7 cellular contexts compared by ENCODE assay signal in genomic region chr3:167032267-167032876, GRCh38.
A peak's percentile ranks its signal among the peaks of the same experiment; 100 is the strongest.
DNase-seq lines count a peak whose midpoint lies in the region; ATAC-seq and TF ChIP-seq lines count a peak whose summit lies in the region.

No MANE protein-coding gene starts in this region.

- 14% methylated on average over 5 of the region's 5 CpGs for WGBS in right lobe of liver (ENCODE audit: insufficient coverage, low coverage, low lambda C conversion rate, missing lambda C conversion rate)
- WGBS in psoas muscle, 3 donors, result 27 to 38% (median 34%) methylated on average over 5 of the region's 5 CpGs

- TF ChIP-seq POLR2A in right lobe of liver (IDR thresholded peaks at IDR 0.05), result no peak

- ATAC-seq in right lobe of liver (peak; percentile 58 to 70 (median 66)), GM19328 (IDR thresholded peaks at IDR 0.05; ENCODE audit: unreplicated experiment) (no peak), psoas muscle (no peak)

- no peaks in the 10 kb centered on the region for H3K27me3 ChIP-seq in adipocyte (replicated peaks; ENCODE audit: control insufficient read depth, insufficient read depth, low read length)
- H3K27me3 ChIP-seq in right lobe of liver, result peaks cover 0 to 5% of the 10 kb centered on the region in 2 donors
- no peaks in the 10 kb centered on the region for H3K27me3 ChIP-seq in psoas muscle (ENCODE audit: insufficient read depth in 3 of 3, low read length in 2 of 3)

- TF ChIP-seq CTCF in GM20000 (IDR thresholded peaks at IDR 0.05; ENCODE audit: extremely low read depth, missing control alignments), result no peak
- TF ChIP-seq CTCF in right lobe of liver (IDR thresholded peaks at IDR 0.05), result peak; percentile 33 to 59 (median 52)
- no peak for TF ChIP-seq CTCF in psoas muscle (IDR thresholded peaks at IDR 0.05)

- H3K9ac ChIP-seq in adipocyte (ENCODE audit: low read length), result no peak overlapping the region

- intact Hi-C loops in right lobe of liver (cut with DNase I), result no loop called here
- intact Hi-C loops in psoas muscle (cut with DNase I), result no loop called here

- H3K4me1 ChIP-seq in adipocyte (ENCODE audit: control insufficient read depth, insufficient read depth, low read length) (no peaks in the 10 kb centered on the region), right lobe of liver (no peaks in the 10 kb centered on the region), psoas muscle (no peaks in the 10 kb centered on the region)

- H3K27ac ChIP-seq in right lobe of liver (no peak overlapping the region), psoas muscle (no peak overlapping the region)

- DNase-seq in GM20000 (ENCODE audit: low spot score) (peak; percentile 14), NCI-H2029 (lab: John Stamatoyannopoulos, UW) (peak; percentile 25), adipocyte (ENCODE audit: low read depth) (peak; percentile 60), right lobe of liver (no peak), psoas muscle (no peak)
- no peak for DNase-seq in activated CD4-positive, alpha-beta T cell treated with anti-CD3 and anti-CD28 coated beads, Interleukin-2, amount 50 U/mL, for 48 hours

- H3K36me3 ChIP-seq in adipocyte (ENCODE audit: control insufficient read depth, insufficient read depth, low read length, severe bottlenecking) (no peaks in the 10 kb centered on the region), right lobe of liver (no peaks in the 10 kb centered on the region), psoas muscle (ENCODE audit: insufficient read depth in 1 of 2, low read depth in 1 of 2) (no peaks in the 10 kb centered on the region)

- H3K4me3 ChIP-seq in adipocyte (ENCODE audit: low read length) (no peak overlapping the region), right lobe of liver (no peak overlapping the region), psoas muscle (no peak overlapping the region)

- H3K9me3 ChIP-seq in adipocyte (ENCODE audit: control insufficient read depth, low read length) (no peaks in the 10 kb centered on the region), right lobe of liver (no peaks in the 10 kb centered on the region), psoas muscle (no peaks in the 10 kb centered on the region)

Comparison
In these comparisons a context has a peak if more than half of its experiments do, and no peak if none do; other contexts are left out.
1. DNase-seq: peak in GM20000 (single experiment), NCI-H2029 (single experiment) and adipocyte (single experiment); none in right lobe of liver (0 of 3), activated CD4-positive, alpha-beta T cell treated with anti-CD3 and anti-CD28 coated beads, Interleukin-2, amount 50 U/mL, for 48 hours (0 of 2) and psoas muscle (0 of 2).
2. CTCF ChIP-seq: peak in right lobe of liver (4 of 4); none in GM20000 (single experiment) and psoas muscle (single experiment).
3. ATAC-seq: peak in right lobe of liver (4 of 4); none in GM19328 (single experiment) and psoas muscle (0 of 4).